Comparison of ENCODE assay signal across 1 cellular context in the genomic region with DNA sequence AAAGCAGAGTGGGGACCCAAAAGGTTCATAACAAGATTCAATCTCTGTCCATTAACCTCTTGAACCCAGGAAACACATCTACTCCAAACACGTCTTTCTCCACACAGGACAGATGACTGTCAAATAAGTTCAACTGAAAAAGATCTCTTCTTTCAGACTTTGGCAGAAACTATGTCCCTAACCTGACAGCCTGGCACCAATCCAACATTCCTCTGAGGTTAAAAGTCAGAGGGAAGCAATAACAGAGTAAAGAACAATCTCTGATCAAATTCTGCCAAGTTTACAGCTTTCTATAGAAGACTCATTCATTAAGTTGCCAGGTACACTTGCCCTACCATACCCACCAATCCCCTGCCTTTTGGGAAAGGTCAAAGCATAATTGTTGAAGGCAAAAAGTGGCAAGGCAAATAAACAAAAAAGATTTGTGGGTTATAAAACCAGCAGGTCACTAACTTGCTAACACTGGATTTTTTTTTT.
TF ChIP-seq lines count a peak whose summit lies in the region.

No MANE protein-coding gene starts in this region.

TF ChIP-seq in GM23338, 12 proteins besides CTCF, POLR2A, EP300 and RAD21:
- TF ChIP-seq, protein P1, sequence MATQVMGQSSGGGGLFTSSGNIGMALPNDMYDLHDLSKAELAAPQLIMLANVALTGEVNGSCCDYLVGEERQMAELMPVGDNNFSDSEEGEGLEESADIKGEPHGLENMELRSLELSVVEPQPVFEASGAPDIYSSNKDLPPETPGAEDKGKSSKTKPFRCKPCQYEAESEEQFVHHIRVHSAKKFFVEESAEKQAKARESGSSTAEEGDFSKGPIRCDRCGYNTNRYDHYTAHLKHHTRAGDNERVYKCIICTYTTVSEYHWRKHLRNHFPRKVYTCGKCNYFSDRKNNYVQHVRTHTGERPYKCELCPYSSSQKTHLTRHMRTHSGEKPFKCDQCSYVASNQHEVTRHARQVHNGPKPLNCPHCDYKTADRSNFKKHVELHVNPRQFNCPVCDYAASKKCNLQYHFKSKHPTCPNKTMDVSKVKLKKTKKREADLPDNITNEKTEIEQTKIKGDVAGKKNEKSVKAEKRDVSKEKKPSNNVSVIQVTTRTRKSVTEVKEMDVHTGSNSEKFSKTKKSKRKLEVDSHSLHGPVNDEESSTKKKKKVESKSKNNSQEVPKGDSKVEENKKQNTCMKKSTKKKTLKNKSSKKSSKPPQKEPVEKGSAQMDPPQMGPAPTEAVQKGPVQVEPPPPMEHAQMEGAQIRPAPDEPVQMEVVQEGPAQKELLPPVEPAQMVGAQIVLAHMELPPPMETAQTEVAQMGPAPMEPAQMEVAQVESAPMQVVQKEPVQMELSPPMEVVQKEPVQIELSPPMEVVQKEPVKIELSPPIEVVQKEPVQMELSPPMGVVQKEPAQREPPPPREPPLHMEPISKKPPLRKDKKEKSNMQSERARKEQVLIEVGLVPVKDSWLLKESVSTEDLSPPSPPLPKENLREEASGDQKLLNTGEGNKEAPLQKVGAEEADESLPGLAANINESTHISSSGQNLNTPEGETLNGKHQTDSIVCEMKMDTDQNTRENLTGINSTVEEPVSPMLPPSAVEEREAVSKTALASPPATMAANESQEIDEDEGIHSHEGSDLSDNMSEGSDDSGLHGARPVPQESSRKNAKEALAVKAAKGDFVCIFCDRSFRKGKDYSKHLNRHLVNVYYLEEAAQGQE (IDR thresholded peaks at IDR 0.05; ENCODE audit: unreplicated experiment): no peak
- TF ChIP-seq, protein P2, sequence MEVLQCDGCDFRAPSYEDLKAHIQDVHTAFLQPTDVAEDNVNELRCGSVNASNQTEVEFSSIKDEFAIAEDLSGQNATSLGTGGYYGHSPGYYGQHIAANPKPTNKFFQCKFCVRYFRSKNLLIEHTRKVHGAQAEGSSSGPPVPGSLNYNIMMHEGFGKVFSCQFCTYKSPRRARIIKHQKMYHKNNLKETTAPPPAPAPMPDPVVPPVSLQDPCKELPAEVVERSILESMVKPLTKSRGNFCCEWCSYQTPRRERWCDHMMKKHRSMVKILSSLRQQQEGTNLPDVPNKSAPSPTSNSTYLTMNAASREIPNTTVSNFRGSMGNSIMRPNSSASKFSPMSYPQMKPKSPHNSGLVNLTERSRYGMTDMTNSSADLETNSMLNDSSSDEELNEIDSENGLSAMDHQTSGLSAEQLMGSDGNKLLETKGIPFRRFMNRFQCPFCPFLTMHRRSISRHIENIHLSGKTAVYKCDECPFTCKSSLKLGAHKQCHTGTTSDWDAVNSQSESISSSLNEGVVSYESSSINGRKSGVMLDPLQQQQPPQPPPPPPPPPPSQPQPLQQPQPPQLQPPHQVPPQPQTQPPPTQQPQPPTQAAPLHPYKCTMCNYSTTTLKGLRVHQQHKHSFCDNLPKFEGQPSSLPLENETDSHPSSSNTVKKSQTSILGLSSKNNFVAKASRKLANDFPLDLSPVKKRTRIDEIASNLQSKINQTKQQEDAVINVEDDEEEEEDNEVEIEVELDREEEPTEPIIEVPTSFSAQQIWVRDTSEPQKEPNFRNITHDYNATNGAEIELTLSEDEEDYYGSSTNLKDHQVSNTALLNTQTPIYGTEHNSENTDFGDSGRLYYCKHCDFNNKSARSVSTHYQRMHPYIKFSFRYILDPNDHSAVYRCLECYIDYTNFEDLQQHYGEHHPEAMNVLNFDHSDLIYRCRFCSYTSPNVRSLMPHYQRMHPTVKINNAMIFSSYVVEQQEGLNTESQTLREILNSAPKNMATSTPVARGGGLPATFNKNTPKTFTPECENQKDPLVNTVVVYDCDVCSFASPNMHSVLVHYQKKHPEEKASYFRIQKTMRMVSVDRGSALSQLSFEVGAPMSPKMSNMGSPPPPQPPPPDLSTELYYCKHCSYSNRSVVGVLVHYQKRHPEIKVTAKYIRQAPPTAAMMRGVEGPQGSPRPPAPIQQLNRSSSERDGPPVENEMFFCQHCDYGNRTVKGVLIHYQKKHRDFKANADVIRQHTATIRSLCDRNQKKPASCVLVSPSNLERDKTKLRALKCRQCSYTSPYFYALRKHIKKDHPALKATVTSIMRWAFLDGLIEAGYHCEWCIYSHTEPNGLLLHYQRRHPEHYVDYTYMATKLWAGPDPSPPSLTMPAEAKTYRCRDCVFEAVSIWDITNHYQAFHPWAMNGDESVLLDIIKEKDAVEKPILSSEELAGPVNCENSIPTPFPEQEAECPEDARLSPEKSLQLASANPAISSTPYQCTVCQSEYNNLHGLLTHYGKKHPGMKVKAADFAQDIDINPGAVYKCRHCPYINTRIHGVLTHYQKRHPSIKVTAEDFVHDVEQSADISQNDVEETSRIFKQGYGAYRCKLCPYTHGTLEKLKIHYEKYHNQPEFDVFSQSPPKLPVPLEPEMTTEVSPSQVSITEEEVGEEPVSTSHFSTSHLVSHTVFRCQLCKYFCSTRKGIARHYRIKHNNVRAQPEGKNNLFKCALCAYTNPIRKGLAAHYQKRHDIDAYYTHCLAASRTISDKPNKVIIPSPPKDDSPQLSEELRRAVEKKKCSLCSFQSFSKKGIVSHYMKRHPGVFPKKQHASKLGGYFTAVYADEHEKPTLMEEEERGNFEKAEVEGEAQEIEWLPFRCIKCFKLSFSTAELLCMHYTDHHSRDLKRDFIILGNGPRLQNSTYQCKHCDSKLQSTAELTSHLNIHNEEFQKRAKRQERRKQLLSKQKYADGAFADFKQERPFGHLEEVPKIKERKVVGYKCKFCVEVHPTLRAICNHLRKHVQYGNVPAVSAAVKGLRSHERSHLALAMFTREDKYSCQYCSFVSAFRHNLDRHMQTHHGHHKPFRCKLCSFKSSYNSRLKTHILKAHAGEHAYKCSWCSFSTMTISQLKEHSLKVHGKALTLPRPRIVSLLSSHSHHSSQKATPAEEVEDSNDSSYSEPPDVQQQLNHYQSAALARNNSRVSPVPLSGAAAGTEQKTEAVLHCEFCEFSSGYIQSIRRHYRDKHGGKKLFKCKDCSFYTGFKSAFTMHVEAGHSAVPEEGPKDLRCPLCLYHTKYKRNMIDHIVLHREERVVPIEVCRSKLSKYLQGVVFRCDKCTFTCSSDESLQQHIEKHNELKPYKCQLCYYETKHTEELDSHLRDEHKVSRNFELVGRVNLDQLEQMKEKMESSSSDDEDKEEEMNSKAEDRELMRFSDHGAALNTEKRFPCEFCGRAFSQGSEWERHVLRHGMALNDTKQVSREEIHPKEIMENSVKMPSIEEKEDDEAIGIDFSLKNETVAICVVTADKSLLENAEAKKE (CRISPR knock-in tag; IDR thresholded peaks at IDR 0.05): no peak
- TF ChIP-seq EZH2 (IDR thresholded peaks at IDR 0.05; ENCODE audit: low read depth, unreplicated experiment): no peak
- no peak for TF ChIP-seq ZNF331 (CRISPR knock-in tag; IDR thresholded peaks at IDR 0.05; ENCODE audit: low read depth)
- TF ChIP-seq EZH2phosphoT487 (IDR thresholded peaks at IDR 0.05; ENCODE audit: unreplicated experiment): no peak
- no peak for TF ChIP-seq CREB1 (CRISPR knock-in tag; IDR thresholded peaks at IDR 0.05; ENCODE audit: low read depth)
- TF ChIP-seq STAT1 (IDR thresholded peaks at IDR 0.05; ENCODE audit: unreplicated experiment): no peak
- TF ChIP-seq, protein P3, sequence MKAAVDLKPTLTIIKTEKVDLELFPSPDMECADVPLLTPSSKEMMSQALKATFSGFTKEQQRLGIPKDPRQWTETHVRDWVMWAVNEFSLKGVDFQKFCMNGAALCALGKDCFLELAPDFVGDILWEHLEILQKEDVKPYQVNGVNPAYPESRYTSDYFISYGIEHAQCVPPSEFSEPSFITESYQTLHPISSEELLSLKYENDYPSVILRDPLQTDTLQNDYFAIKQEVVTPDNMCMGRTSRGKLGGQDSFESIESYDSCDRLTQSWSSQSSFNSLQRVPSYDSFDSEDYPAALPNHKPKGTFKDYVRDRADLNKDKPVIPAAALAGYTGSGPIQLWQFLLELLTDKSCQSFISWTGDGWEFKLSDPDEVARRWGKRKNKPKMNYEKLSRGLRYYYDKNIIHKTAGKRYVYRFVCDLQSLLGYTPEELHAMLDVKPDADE (IDR thresholded peaks at IDR 0.05): no peak
- TF ChIP-seq ZNF114 (CRISPR knock-in tag; IDR thresholded peaks at IDR 0.05): no peak
- no peak for TF ChIP-seq JUNB (IDR thresholded peaks at IDR 0.05; ENCODE audit: unreplicated experiment)
- no peak for TF ChIP-seq POLR2AphosphoS5 (IDR thresholded peaks at IDR 0.05; ENCODE audit: low read depth)
- no peak for TF ChIP-seq NANOG (IDR thresholded peaks at IDR 0.05; ENCODE audit: borderline replicate concordance)
